In genomic region chr11:116503216-116504160, GRCh38 we compare ENCODE assay signal across 15 cellular contexts.
"Had no signal": no experiment of that assay in that cellular context is flagged by ENCODE, and none has a peak within 500 bp of the region (broad histone marks: within the 10 kb centered on the region; RNA-seq: fewer than 3 reads in every experiment).

No MANE protein-coding gene starts in this region.

- H3K36me3 ChIP-seq: neutrophil, spleen, tibial nerve had no signal

- H3K27ac ChIP-seq: neutrophil, psoas muscle, spleen, testis, tibial nerve had no signal

- H3K4me3 ChIP-seq: mucosa of descending colon, psoas muscle, spleen, testis, tibial nerve had no signal

- H3K27me3 ChIP-seq: testis had no signal

- H3K4me1 ChIP-seq: psoas muscle, spleen had no signal

- DNase-seq: foreskin melanocyte; kidney glomerular epithelial cell; mammary epithelial cell; mucosa of descending colon; spleen; stimulated activated CD4-positive, alpha-beta T cell treated with anti-CD3 and anti-CD28 coated beads, Interleukin-2, amount 100 ng/mL, for 24 hours; stimulated activated CD4-positive, alpha-beta T cell treated with anti-CD3 and anti-CD28 coated beads, Interleukin-4, amount 100 ng/mL, for 4 hours; stimulated activated naive B cell treated with anti-CD40 and anti-IgM and Interleukin-4, amounts not matched to agents 10 μg/mL and 1 μg/mL and 100 μg/mL, for 72 hours; stimulated activated naive CD8-positive, alpha-beta T cell treated with anti-CD3 and anti-CD28 coated beads, Interleukin-15, amount 100 ng/mL, for 72 hours; testis had no signal

- H3K9me3 ChIP-seq: mucosa of descending colon, neutrophil, psoas muscle, spleen, testis, tibial nerve had no signal

- ATAC-seq: mucosa of descending colon; naive thymus-derived CD8-positive, alpha-beta T cell; sciatic nerve; stimulated activated naive B cell treated with anti-CD40 and anti-IgM and Interleukin-4, amounts not matched to agents 10 μg/mL and 1 μg/mL and 100 μg/mL, for 72 hours; stimulated activated naive CD8-positive, alpha-beta T cell treated with anti-CD3 and anti-CD28 coated beads, Interleukin-15, amount 100 ng/mL, for 72 hours had no signal
